Comparison of ENCODE assay signal across 21 cellular contexts in the genomic region with DNA sequence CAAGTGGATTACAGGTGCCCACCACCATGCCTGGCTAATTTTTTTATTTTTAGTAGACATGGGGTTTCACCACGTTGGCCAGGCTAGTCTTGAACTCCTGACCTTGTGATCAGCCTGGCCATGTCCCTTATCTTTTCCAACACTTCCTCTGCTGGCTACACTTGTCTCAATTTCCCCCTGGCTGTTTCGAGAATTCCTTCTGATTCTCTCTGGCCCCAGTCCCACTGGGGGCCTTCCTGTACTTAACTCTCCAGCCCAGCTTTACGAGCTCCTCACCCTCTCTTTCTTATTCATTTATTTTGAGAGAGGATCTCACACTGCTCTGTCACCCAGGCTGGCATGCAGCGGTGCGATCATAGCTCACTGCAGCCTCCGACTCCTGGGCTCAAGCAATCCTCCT. TPM values are rescaled to one million over a fixed set of nuclear protein-coding genes. Genes with fewer than 3 reads are reported as not detected.
DNase-seq lines count a peak whose midpoint lies in the region; ATAC-seq, FAIRE-seq and TF ChIP-seq lines count a peak whose summit lies in the region.
"Had no signal": no experiment of that assay in that cellular context is flagged by ENCODE, and none has a peak within 500 bp of the region (broad histone marks: within the 10 kb centered on the region; RNA-seq: fewer than 3 reads in every experiment).

No MANE protein-coding gene starts in this region.

- H3K9me3 Mint-ChIP-seq in Caco-2 (ENCODE audit: unreplicated experiment), result no peaks in the 10 kb centered on the region
- H3K9me3 Mint-ChIP-seq: CD8-positive, alpha-beta memory T cell; HFFc6 had no signal

- TF ChIP-seq POLR2A in K562 (conservative IDR thresholded peaks at IDR 0.05) (peak; percentile 48; the same call in 1 of the 2 replicates), spleen (IDR thresholded peaks at IDR 0.05) (no peak)

- H3K9me3 ChIP-seq in Caco-2 (no peaks in the 10 kb centered on the region), HEK293 (ENCODE audit: control insufficient read depth, insufficient read depth, low read depth, low read length) (no peaks in the 10 kb centered on the region), K562 (replicated peaks; ENCODE audit: control insufficient read depth, insufficient read depth, low read depth, low read length) (no peaks in the 10 kb centered on the region), liver (ENCODE audit: control insufficient read depth in 4 of 4, low read length in 3 of 4) (no peaks in the 10 kb centered on the region), spleen (no peaks in the 10 kb centered on the region)
- H3K9me3 ChIP-seq: BLaER1, HAP-1 had no signal

- FAIRE-seq in K562 (lab: Jason Lieb, UNC), result peak; percentile 26
- FAIRE-seq: G401.6, GM12891 had no signal

- H3K27ac ChIP-seq in HEK293 (ENCODE audit: extremely low read depth, low read depth, low read length) (no peak overlapping the region), K562 (ENCODE audit: extremely low read depth, low read depth, low read length) (0 out of 3 replicates have a peak overlapping the region, but pooled peaks have one; percentile 19), liver (ENCODE audit: low read depth in 1 of 2, low read length in 2 of 2) (no peak overlapping the region), spleen (peak overlapping the region in 4 of 8 donors; percentile 4 to 42 (median 10))
- H3K27ac ChIP-seq: BLaER1, HL-60 had no signal

- intact Hi-C loops in Caco-2 (cut with micrococcal nuclease; ENCODE audit: unreplicated experiment), result no loop called here
- intact Hi-C loops in K562 (cut with micrococcal nuclease), result no loop called here
- intact Hi-C loops in spleen (cut with DNase I; ENCODE audit: low total_unique reads), result no loop called here

- ATAC-seq in K562, result no peak

- H4K20me1 ChIP-seq in K562 (replicated peaks; ENCODE audit: control insufficient read depth, insufficient read depth, low read length), result no peaks in the 10 kb centered on the region

- peaks cover 6% of the 10 kb centered on the region; the same call in 1 of the 2 replicates for H3K4me1 ChIP-seq in Caco-2
- H3K4me1 ChIP-seq in HEK293 (ENCODE audit: control insufficient read depth, insufficient read depth, low read length), result no peaks in the 10 kb centered on the region
- peaks cover 0 to 35% of the 10 kb centered on the region in 2 experiments; a peak in 3 of 5 replicates for H3K4me1 ChIP-seq in K562 (replicated peaks in 1 of 2; ENCODE audit: control insufficient read depth in 2 of 2, insufficient read depth in 2 of 2, low read length in 2 of 2)
- peaks cover 14 to 23% (median 17%) of the 10 kb centered on the region in 4 donors for H3K4me1 ChIP-seq in liver (ENCODE audit: control insufficient read depth in 4 of 4, insufficient read depth in 4 of 4, low read length in 3 of 4)
- H3K4me1 ChIP-seq in spleen, result peaks cover 0 to 78% (median 30%) of the 10 kb centered on the region in 6 donors
- H3K4me1 ChIP-seq: HAP-1 had no signal

- peaks cover 99% of the 10 kb centered on the region for H3K36me3 Mint-ChIP-seq in Caco-2 (ENCODE audit: insufficient read depth, unreplicated experiment)
- H3K36me3 Mint-ChIP-seq: CD8-positive, alpha-beta memory T cell had no signal

- H3K36me3 ChIP-seq in Caco-2 (ENCODE audit: control insufficient read depth, insufficient read depth, low read length) (peaks cover 13% of the 10 kb centered on the region), HEK293 (ENCODE audit: control insufficient read depth in 2 of 2, insufficient read depth in 1 of 2, low read length in 2 of 2) (peaks cover 55 to 78% of the 10 kb centered on the region in 2 experiments), K562 (ENCODE audit: control insufficient read depth, insufficient read depth, low read length) (peaks cover 96% of the 10 kb centered on the region), liver (ENCODE audit: control insufficient read depth in 4 of 4, insufficient read depth in 3 of 4, low read depth in 1 of 4, low read length in 3 of 4) (peaks cover 5 to 58% (median 28%) of the 10 kb centered on the region in 4 donors), spleen (peaks cover 0 to 97% (median 36%) of the 10 kb centered on the region in 6 donors)

- H3K4me2 ChIP-seq in K562 (ENCODE audit: insufficient read depth, low read length), result no peak overlapping the region
- H3K4me2 ChIP-seq: BLaER1 had no signal

- H3K4me1 Mint-ChIP-seq in Caco-2 (ENCODE audit: low read depth, unreplicated experiment), result no peaks in the 10 kb centered on the region
- H3K4me1 Mint-ChIP-seq: CD8-positive, alpha-beta memory T cell had no signal

- no peak for TF ChIP-seq CTCF in Caco-2 (IDR thresholded peaks at IDR 0.05; ENCODE audit: insufficient read depth in 1 of 2, low read depth in 1 of 2, low read length in 1 of 2, severe bottlenecking in 1 of 2, unreplicated experiment in 1 of 2)
- no peak for TF ChIP-seq CTCF in HEK293 (tag by site-specific recombination; IDR thresholded peaks at IDR 0.05)
- no peak for TF ChIP-seq CTCF in K562 (IDR thresholded peaks at IDR 0.05 in 2 of 3, conservative IDR thresholded peaks at IDR 0.05 in 1 of 3; ENCODE audit: insufficient read depth in 2 of 3, low read depth in 1 of 3, low read length in 3 of 3)
- TF ChIP-seq CTCF in liver (IDR thresholded peaks at IDR 0.05; ENCODE audit: low read depth, low read length, missing input control), result no peak
- no peak for TF ChIP-seq CTCF in spleen (IDR thresholded peaks at IDR 0.05 in 8 of 11, conservative IDR thresholded peaks at IDR 0.05 in 3 of 11)

- H3K27me3 ChIP-seq in Caco-2 (replicated peaks; ENCODE audit: control insufficient read depth, insufficient read depth, low read length) (no peaks in the 10 kb centered on the region), K562 (ENCODE audit: control insufficient read depth in 2 of 2, insufficient read depth in 2 of 2, low read length in 2 of 2) (no peaks in the 10 kb centered on the region), liver (ENCODE audit: control insufficient read depth in 4 of 4, insufficient read depth in 4 of 4, low read length in 3 of 4) (no peaks in the 10 kb centered on the region), spleen (replicated peaks in 1 of 7) (peaks cover 0 to 7% (median 0%) of the 10 kb centered on the region in 7 donors)
- H3K27me3 ChIP-seq: BLaER1 had no signal

- no peaks in the 10 kb centered on the region for H3K27me3 Mint-ChIP-seq in Caco-2 (ENCODE audit: insufficient read depth, unreplicated experiment)

- no peak overlapping the region for H3K4me3 Mint-ChIP-seq in Caco-2 (ENCODE audit: unreplicated experiment)
- H3K4me3 Mint-ChIP-seq: CD8-positive, alpha-beta memory T cell; HFFc6 had no signal

- H3K9me1 ChIP-seq in K562 (ENCODE audit: control insufficient read depth, insufficient read depth, low read length), result no peaks in the 10 kb centered on the region

- POLR2A ChIA-PET in Caco-2 (lab: Charles Lee), result no interaction called here
- POLR2A ChIA-PET in HEK293 (lab: Yijun Ruan, JAX), result interaction anchor here (0.5 to 1.6 kb wide), 3 partner anchors 9 to 113 kb away, joined by 3 to 5 read pairs (median 3); a partner anchor contains a TSS
- POLR2A ChIA-PET in K562 (lab: Yijun Ruan, JAX), result interaction anchor here (0.6 to 0.8 kb wide), 3 partner anchors 14 to 56 kb away, joined by 3 to 4 read pairs (median 3); a partner anchor contains a TSS

- in situ Hi-C loops in K562 (cut with MboI), result no loop called here

- no peak for DNase-seq in Caco-2
- DNase-seq in K562 (ENCODE audit: extremely low read depth in 1 of 4, low spot score in 3 of 4), result peak in 1 of 4 experiments; percentile 6
- DNase-seq in SW 1271 (lab: John Stamatoyannopoulos, UW), result no peak
- DNase-seq in HuH-7 (ENCODE audit: low spot score), result no peak
- no peak for DNase-seq in spleen
- no peak for DNase-seq in T-helper 9 cell
- DNase-seq: 8988T; AML-193; CD8-positive, alpha-beta memory T cell; DMS79 treated with DMSO at 0.1 percent for 48 hours; EL; GOT3; HFFc6; IMR-90 had no signal

- H3K4me3 ChIP-seq in Caco-2 (ENCODE audit: low read depth, low read length) (no peak overlapping the region), HEK293 (ENCODE audit: low read depth, low read length) (no peak overlapping the region), K562 (no peak overlapping the region), liver (ENCODE audit: low read depth in 1 of 3, low read length in 3 of 3) (no peak overlapping the region), spleen (no peak overlapping the region)
- H3K4me3 ChIP-seq: BLaER1, HAP-1 had no signal

- CTCF ChIA-PET in Caco-2 (lab: Charles Lee), result interaction anchor here (0.7 kb wide), 1 partner anchor 8 kb away, joined by 5 read pairs; a partner anchor contains a TSS
- CTCF ChIA-PET in HEK293 (lab: Yijun Ruan, JAX), result interaction anchor here (0.5 to 0.8 kb wide), 2 partner anchors 15 to 33 kb away, joined by 4 to 5 read pairs; no protein-coding TSS in a partner anchor
- CTCF ChIA-PET in K562 (lab: Yijun Ruan, JAX; ENCODE audit: low intra/inter-chr PET ratio), result no interaction called here

- WGBS in K562 (ENCODE audit: insufficient coverage, low coverage, missing lambda C conversion rate), result 70% methylated on average over 6 of the region's 6 CpGs
- WGBS in liver, result 82% methylated on average over 6 of the region's 6 CpGs
- WGBS in spleen, 5 donors, result 69 to 83% (median 74%) methylated on average over 6 of the region's 6 CpGs

- peak overlapping the region; percentile 46 for H3K27ac Mint-ChIP-seq in Caco-2 (ENCODE audit: unreplicated experiment)
- H3K27ac Mint-ChIP-seq: CD8-positive, alpha-beta memory T cell; HFFc6 had no signal

- peaks cover 5% of the 10 kb centered on the region; the same call in 1 of the 3 replicates for H3K79me2 ChIP-seq in K562 (ENCODE audit: control insufficient read depth, insufficient read depth, low read length)

- H3K9ac ChIP-seq in K562 (ENCODE audit: insufficient read depth in 1 of 2, low read depth in 2 of 2, low read length in 2 of 2) (peak overlapping the region in 1 of 2 experiments; percentile 65; a peak in 2 of 4 replicates), liver (ENCODE audit: low read depth in 1 of 2, low read length in 2 of 2) (no peak overlapping the region)
- H3K9ac ChIP-seq: BLaER1 had no signal

- BruUV-seq in Caco-2 (replicated peaks; lab: Mats Ljungman, UMichigan) (no TSS peak), K562 (replicated peaks; lab: Mats Ljungman, UMichigan) (no TSS peak)

- no peak for TF ChIP-seq EP300 in K562 (IDR thresholded peaks at IDR 0.05; ENCODE audit: low read length)

- TF ChIP-seq RAD21 in K562 (CRISPR knock-in tag; conservative IDR thresholded peaks at IDR 0.05 in 1 of 2, IDR thresholded peaks at IDR 0.05 in 1 of 2), result no peak
- no peak for TF ChIP-seq RAD21 in liver (IDR thresholded peaks at IDR 0.05)

- H2AFZ ChIP-seq in K562 (ENCODE audit: low read depth, low read length), result no peak overlapping the region

RNA-seq across cellular contexts. Expression of a gene that starts 8.5 kb away (rescaled TPM):
- total RNA-seq in Caco-2 (2022), result 112 and 117 TPM in 2 replicates
- 106 and 250 TPM in 2 replicates for total RNA-seq in K562 (2011; cell fraction: chromatin; rRNA removed; ENCODE audit: low replicate concordance)
- 202 and 205 TPM in 2 replicates for total RNA-seq in K562 (2011; cell fraction: nucleolus; rRNA removed)
- 138 and 149 TPM in 2 replicates for total RNA-seq in K562 (2011; cell fraction: nucleoplasm; rRNA removed)
- 65.2 and 85.5 TPM in 2 replicates for total RNA-seq in K562 (2014; rRNA removed)
- 26.4 and 34.2 TPM in 2 replicates for total RNA-seq in K562 (2014; rRNA removed; fragmentation: Illumina TruSeq; extraction: Trizol)
- total RNA-seq in K562 (2015; rRNA removed; fragmentation: Illumina TruSeq; extraction: Trizol), result 44.9 and 45.9 TPM in 2 replicates
- 81.5 and 82.1 TPM in 2 replicates for total RNA-seq in K562 (2021)
- 37.7 and 37.9 TPM in 2 replicates for polyA plus RNA-seq in K562 (2011; rRNA removed)
- 44.9 and 59.3 TPM in 2 replicates for polyA plus RNA-seq in K562 (2011; cell fraction: cytosol; rRNA removed)
- polyA plus RNA-seq in K562 (2011; cell fraction: nucleus; rRNA removed), result 50.6 and 88.1 TPM in 2 replicates
- polyA plus RNA-seq in K562 (2012), result 38.4 and 60.7 TPM in 2 replicates
- polyA plus RNA-seq in K562 (2014; fragmentation: Illumina TruSeq; extraction: Trizol), result 36.4 and 55.3 TPM in 2 replicates
- 1 to 10 TPM; 1.2 to 1.5 TPM for polyA plus RNA-seq in K562 (2014; fragmentation: Nextera tagmentation; extraction: Ambion mirVana)
- 47.0 and 50.6 TPM in 2 replicates for polyA plus RNA-seq in K562 (2014; rRNA removed)
- 45.6 and 89.1 TPM in 2 replicates for polyA minus RNA-seq in K562 (2011; rRNA and poly(A)+ RNA removed)
- polyA minus RNA-seq in K562 (2011; cell fraction: cytosol; rRNA and poly(A)+ RNA removed), result 46.9 and 57.9 TPM in 2 replicates
- polyA minus RNA-seq in K562 (2011; cell fraction: nucleus; rRNA and poly(A)+ RNA removed), result 28.0 and 29.8 TPM in 2 replicates
- total RNA-seq in liver, result 10 to 100 TPM; 48.6 to 53.0 TPM
- polyA plus RNA-seq in liver, result 10 to 100 TPM; 14.4 to 51.3 TPM
- 100 to 1,000 TPM in 5 of 7 donors, 10 to 100 TPM in 2; 82.9 to 157 (median 109) TPM for total RNA-seq in spleen
- 10 to 100 TPM; 14.8 to 34.7 (median 21.4) TPM for polyA plus RNA-seq in spleen
- polyA plus RNA-seq: CD8-positive, alpha-beta memory T cell had no signal

RNA-seq across cellular contexts. Expression of a gene that starts 33.7 kb away (rescaled TPM):
- 59.0 and 60.7 TPM in 2 replicates for total RNA-seq in Caco-2 (2022)
- 27.9 and 65.1 TPM in 2 replicates for total RNA-seq in K562 (2011; cell fraction: chromatin; rRNA removed; ENCODE audit: low replicate concordance)
- 41.7 and 43.0 TPM in 2 replicates for total RNA-seq in K562 (2011; cell fraction: nucleolus; rRNA removed)
- 36.7 and 51.5 TPM in 2 replicates for total RNA-seq in K562 (2011; cell fraction: nucleoplasm; rRNA removed)
- 10.7 and 13.8 TPM in 2 replicates for total RNA-seq in K562 (2014; rRNA removed)
- total RNA-seq in K562 (2014; rRNA removed; fragmentation: Illumina TruSeq; extraction: Trizol), result 3.3 and 6.1 TPM in 2 replicates
- total RNA-seq in K562 (2015; rRNA removed; fragmentation: Illumina TruSeq; extraction: Trizol), result 7.9 and 10.7 TPM in 2 replicates
- 18.7 and 20.2 TPM in 2 replicates for total RNA-seq in K562 (2021)
- polyA plus RNA-seq in K562 (2011; rRNA removed), result 8.4 and 10.6 TPM in 2 replicates
- polyA plus RNA-seq in K562 (2011; cell fraction: cytosol; rRNA removed), result 7.7 and 17.8 TPM in 2 replicates
- polyA plus RNA-seq in K562 (2011; cell fraction: nucleus; rRNA removed), result 38.4 and 65.5 TPM in 2 replicates
- polyA plus RNA-seq in K562 (2012), result 14.9 and 15.6 TPM in 2 replicates
- polyA plus RNA-seq in K562 (2014; fragmentation: Illumina TruSeq; extraction: Trizol), result 11.7 and 13.7 TPM in 2 replicates
- polyA plus RNA-seq in K562 (2014; fragmentation: Nextera tagmentation; extraction: Ambion mirVana), result under 1 TPM; 0.06 to 0.17 TPM
- polyA plus RNA-seq in K562 (2014; rRNA removed), result 14.6 and 15.6 TPM in 2 replicates
- 3.3 and 4.6 TPM in 2 replicates for polyA minus RNA-seq in K562 (2011; rRNA and poly(A)+ RNA removed)
- polyA minus RNA-seq in K562 (2011; cell fraction: cytosol; rRNA and poly(A)+ RNA removed), result 8.4 and 8.9 TPM in 2 replicates
- polyA minus RNA-seq in K562 (2011; cell fraction: nucleus; rRNA and poly(A)+ RNA removed), result 5.8 and 7.0 TPM in 2 replicates
- 10 to 100 TPM; 10.5 to 17.2 TPM for total RNA-seq in liver
- polyA plus RNA-seq in liver, result 1 to 10 TPM; 1.8 to 8.4 TPM
- total RNA-seq in spleen, result 100 to 1,000 TPM in 1 of 7 donors, 10 to 100 TPM in 6; 34.4 to 109 (median 55.7) TPM
- polyA plus RNA-seq in spleen, result 10 to 100 TPM; 17.0 to 48.4 (median 39.3) TPM

RNA-seq across cellular contexts. Expression of a gene that starts 48.4 kb away (rescaled TPM):
- total RNA-seq in Caco-2 (2022), result 66.6 and 75.5 TPM in 2 replicates
- total RNA-seq in K562 (2011; cell fraction: chromatin; rRNA removed; ENCODE audit: low replicate concordance), result 66.0 and 118 TPM in 2 replicates
- 92.2 and 99.2 TPM in 2 replicates for total RNA-seq in K562 (2011; cell fraction: nucleolus; rRNA removed)
- 66.9 and 80.3 TPM in 2 replicates for total RNA-seq in K562 (2011; cell fraction: nucleoplasm; rRNA removed)
- 104 and 108 TPM in 2 replicates for total RNA-seq in K562 (2014; rRNA removed)
- total RNA-seq in K562 (2014; rRNA removed; fragmentation: Illumina TruSeq; extraction: Trizol), result 28.3 and 28.9 TPM in 2 replicates
- total RNA-seq in K562 (2015; rRNA removed; fragmentation: Illumina TruSeq; extraction: Trizol), result 85.7 and 90.5 TPM in 2 replicates
- 141 and 148 TPM in 2 replicates for total RNA-seq in K562 (2021)
- 48.5 and 54.0 TPM in 2 replicates for polyA plus RNA-seq in K562 (2011; rRNA removed)
- polyA plus RNA-seq in K562 (2011; cell fraction: cytosol; rRNA removed), result 55.2 and 103 TPM in 2 replicates
- polyA plus RNA-seq in K562 (2011; cell fraction: nucleus; rRNA removed), result 104 and 125 TPM in 2 replicates
- polyA plus RNA-seq in K562 (2012), result 96.4 and 111 TPM in 2 replicates
- polyA plus RNA-seq in K562 (2014; fragmentation: Illumina TruSeq; extraction: Trizol), result 35.6 and 78.2 TPM in 2 replicates
- 10 to 100 TPM in 1 of 2 experiments, 1 to 10 TPM in 1; 5.9 to 12.0 TPM for polyA plus RNA-seq in K562 (2014; fragmentation: Nextera tagmentation; extraction: Ambion mirVana)
- polyA plus RNA-seq in K562 (2014; rRNA removed), result 103 and 112 TPM in 2 replicates
- 16.6 and 36.4 TPM in 2 replicates for polyA minus RNA-seq in K562 (2011; rRNA and poly(A)+ RNA removed)
- polyA minus RNA-seq in K562 (2011; cell fraction: cytosol; rRNA and poly(A)+ RNA removed), result 27.3 and 36.2 TPM in 2 replicates
- 31.2 and 31.5 TPM in 2 replicates for polyA minus RNA-seq in K562 (2011; cell fraction: nucleus; rRNA and poly(A)+ RNA removed)
- 10 to 100 TPM; 14.6 to 18.6 TPM for total RNA-seq in liver
- polyA plus RNA-seq in liver, result 10 to 100 TPM; 17.7 to 30.7 TPM
- 10 to 100 TPM; 17.6 to 30.2 (median 22.2) TPM for total RNA-seq in spleen
- 10 to 100 TPM; 12.4 to 22.4 (median 14.8) TPM for polyA plus RNA-seq in spleen

RNA-seq across cellular contexts. Expression of a gene that starts 56.1 kb away (rescaled TPM):
- total RNA-seq in Caco-2 (2022) (211 and 243 TPM in 2 replicates), K562 (2014; rRNA removed) (155 and 156 TPM in 2 replicates), K562 (2014; rRNA removed; fragmentation: Illumina TruSeq; extraction: Trizol) (51.8 and 71.6 TPM in 2 replicates), K562 (2015; rRNA removed; fragmentation: Illumina TruSeq; extraction: Trizol) (80.6 and 84.4 TPM in 2 replicates), K562 (2021) (238 and 263 TPM in 2 replicates), liver (10 to 100 TPM; 28.6 to 45.0 TPM), spleen (100 to 1,000 TPM in 4 of 7 donors, 10 to 100 TPM in 3; 67.0 to 160 (median 132) TPM)
- 448 and 751 TPM in 2 replicates for total RNA-seq in K562 (2011; cell fraction: chromatin; rRNA removed; ENCODE audit: low replicate concordance)
- total RNA-seq in K562 (2011; cell fraction: nucleolus; rRNA removed), result 282 and 327 TPM in 2 replicates
- 310 and 324 TPM in 2 replicates for total RNA-seq in K562 (2011; cell fraction: nucleoplasm; rRNA removed)
- polyA plus RNA-seq in K562 (2011; rRNA removed) (36.5 and 68.2 TPM in 2 replicates), K562 (2014; fragmentation: Illumina TruSeq; extraction: Trizol) (143 and 145 TPM in 2 replicates), K562 (2014; fragmentation: Nextera tagmentation; extraction: Ambion mirVana) (10 to 100 TPM; 10.3 to 16.7 TPM), K562 (2014; rRNA removed) (140 and 171 TPM in 2 replicates), liver (10 to 100 TPM; 27.2 to 32.1 TPM), spleen (100 to 1,000 TPM in 1 of 3 donors, 10 to 100 TPM in 2; 54.7 to 104 (median 92.6) TPM)
- polyA plus RNA-seq in K562 (2011; cell fraction: cytosol; rRNA removed), result 31.1 and 47.3 TPM in 2 replicates
- 397 and 581 TPM in 2 replicates for polyA plus RNA-seq in K562 (2011; cell fraction: nucleus; rRNA removed)
- polyA plus RNA-seq in K562 (2012), result 151 and 218 TPM in 2 replicates
- polyA minus RNA-seq in K562 (2011; rRNA and poly(A)+ RNA removed), result 33.4 and 36.1 TPM in 2 replicates
- polyA minus RNA-seq in K562 (2011; cell fraction: cytosol; rRNA and poly(A)+ RNA removed), result 63.2 and 87.3 TPM in 2 replicates
- polyA minus RNA-seq in K562 (2011; cell fraction: nucleus; rRNA and poly(A)+ RNA removed), result 122 and 159 TPM in 2 replicates
